In the genomic region with DNA sequence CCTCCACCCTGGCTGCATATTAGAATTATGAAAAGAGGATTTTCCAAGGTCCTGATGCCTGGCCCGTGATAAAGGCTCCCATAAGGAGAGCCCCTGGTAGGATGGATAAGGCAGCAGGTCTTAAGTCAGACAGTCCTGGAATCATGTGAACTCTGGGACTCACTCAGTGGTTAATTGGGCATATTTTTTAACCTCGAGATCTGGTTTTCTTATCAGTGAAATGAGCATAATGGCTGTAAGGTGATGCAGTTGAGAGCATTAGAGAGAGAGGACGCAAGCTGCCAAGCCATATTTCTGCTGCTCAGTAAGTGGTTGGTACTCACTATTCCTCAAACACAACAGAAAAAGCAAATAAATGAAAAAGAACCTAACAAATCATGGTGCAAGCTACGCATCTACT, we compare ENCODE assay signal across 16 cellular contexts. TPM values are rescaled to one million over a fixed set of nuclear protein-coding genes. Genes with fewer than 3 reads are reported as not detected.
A peak's percentile ranks its signal among the peaks of the same experiment; 100 is the strongest.
DNase-seq lines count a peak whose midpoint lies in the region; ATAC-seq and TF ChIP-seq lines count a peak whose summit lies in the region.
"Had no signal": no experiment of that assay in that cellular context is flagged by ENCODE, and none has a peak within 500 bp of the region (broad histone marks: within the 10 kb centered on the region; RNA-seq: fewer than 3 reads in every experiment).

No MANE protein-coding gene starts in this region.

- H3K27ac ChIP-seq in neural progenitor cell, result no peak overlapping the region

- no peaks in the 10 kb centered on the region for H3F3A ChIP-seq in neural progenitor cell (ENCODE audit: low read depth)

- peaks cover 54% of the 10 kb centered on the region for H3K36me3 Mint-ChIP-seq in activated CD8-positive, alpha-beta memory T cell treated with anti-CD3 and anti-CD28 coated beads, Interleukin-2, amount 10 ng/mL, durations not matched to agents 7 days and 5 days
- H3K36me3 Mint-ChIP-seq in T-cell (peaks cover 16% of the 10 kb centered on the region), neural progenitor cell (peaks cover 8% of the 10 kb centered on the region)
- H3K36me3 Mint-ChIP-seq in naive thymus-derived CD8-positive, alpha-beta T cell, result peaks cover 0 to 7% (median 0%) of the 10 kb centered on the region in 3 donors
- H3K36me3 Mint-ChIP-seq in activated T-helper 2 cell treated with anti-CD3 and anti-CD28 coated beads, Interferon-gamma antibody, Interleukin-2, Interleukin-4, amounts not matched to agents 10 μg/mL and 5 μg/mL and 100 μg/mL, durations not matched to agents 14 hours and 24 hours and 36 hours (ENCODE audit: low read depth), result peaks cover 33% of the 10 kb centered on the region

- H3K4me1 Mint-ChIP-seq in activated CD8-positive, alpha-beta memory T cell treated with anti-CD3 and anti-CD28 coated beads, Interleukin-2, amount 10 ng/mL, durations not matched to agents 7 days and 5 days, result peaks cover 83% of the 10 kb centered on the region
- H3K4me1 Mint-ChIP-seq in T-cell (peaks cover 35 to 76% (median 69%) of the 10 kb centered on the region in 3 donors), neural progenitor cell (no peaks in the 10 kb centered on the region)
- peaks cover 19 to 72% (median 51%) of the 10 kb centered on the region in 4 donors for H3K4me1 Mint-ChIP-seq in naive thymus-derived CD8-positive, alpha-beta T cell
- H3K4me1 Mint-ChIP-seq in activated T-helper 2 cell treated with anti-CD3 and anti-CD28 coated beads, Interferon-gamma antibody, Interleukin-2, Interleukin-4, amounts not matched to agents 10 μg/mL and 5 μg/mL and 100 μg/mL, durations not matched to agents 14 hours and 24 hours and 36 hours (ENCODE audit: low read depth), result peaks cover 70% of the 10 kb centered on the region

- peaks cover 3% of the 10 kb centered on the region for H4K20me1 ChIP-seq in neural progenitor cell (ENCODE audit: low read depth)

- H3K9me3 Mint-ChIP-seq in activated CD8-positive, alpha-beta memory T cell treated with anti-CD3 and anti-CD28 coated beads, Interleukin-2, amount 10 ng/mL, durations not matched to agents 7 days and 5 days (ENCODE audit: low read depth), result no peaks in the 10 kb centered on the region
- no peaks in the 10 kb centered on the region for H3K9me3 Mint-ChIP-seq in T-cell
- no peaks in the 10 kb centered on the region for H3K9me3 Mint-ChIP-seq in naive thymus-derived CD8-positive, alpha-beta T cell
- no peaks in the 10 kb centered on the region for H3K9me3 Mint-ChIP-seq in neural progenitor cell
- no peaks in the 10 kb centered on the region for H3K9me3 Mint-ChIP-seq in activated T-helper 2 cell treated with anti-CD3 and anti-CD28 coated beads, Interferon-gamma antibody, Interleukin-2, Interleukin-4, amounts not matched to agents 10 μg/mL and 5 μg/mL and 100 μg/mL, durations not matched to agents 14 hours and 24 hours and 36 hours
- H3K9me3 Mint-ChIP-seq: HFFc6 had no signal

- CTCF ChIA-PET in activated CD8-positive, alpha-beta memory T cell treated with anti-CD3 and anti-CD28 coated beads, Interleukin-2, amount 10 ng/mL, durations not matched to agents 7 days and 5 days (lab: Charles Lee), result interaction anchor here (1.2 to 7.6 kb wide), 5 partner anchors 9 to 132 kb away, joined by 3 to 104 read pairs (median 10); no protein-coding TSS in a partner anchor
- CTCF ChIA-PET in T-cell (lab: Charles Lee), result interaction anchor here in 1 of 2 donors (1.0 to 2.0 kb wide), 3 partner anchors 9 to 133 kb away, joined by 3 to 11 read pairs (median 5); no protein-coding TSS in a partner anchor

- no peak for TF ChIP-seq CTCF in neural progenitor cell (IDR thresholded peaks at IDR 0.05)

- H2AFZ ChIP-seq in neural progenitor cell (replicated peaks), result no peak overlapping the region

- H3K9me3 ChIP-seq in neural progenitor cell (ENCODE audit: low read depth), result no peaks in the 10 kb centered on the region

- no peaks in the 10 kb centered on the region for H3K36me3 ChIP-seq in neural progenitor cell

- POLR2A ChIA-PET in T-cell (lab: Charles Lee), result no interaction called here
- POLR2A ChIA-PET in naive thymus-derived CD8-positive, alpha-beta T cell (lab: Charles Lee), result interaction anchor here (0.7 kb wide), 1 partner anchor 126 kb away, joined by 3 read pairs; no protein-coding TSS in a partner anchor

- peak overlapping the region; percentile 46 for H3K4me3 Mint-ChIP-seq in activated CD8-positive, alpha-beta memory T cell treated with anti-CD3 and anti-CD28 coated beads, Interleukin-2, amount 10 ng/mL, durations not matched to agents 7 days and 5 days
- H3K4me3 Mint-ChIP-seq in T-cell (no peak overlapping the region), neural progenitor cell (no peak overlapping the region)
- H3K4me3 Mint-ChIP-seq in naive thymus-derived CD8-positive, alpha-beta T cell, result peak overlapping the region in 1 of 10 donors; percentile 41
- H3K4me3 Mint-ChIP-seq in activated T-helper 2 cell treated with anti-CD3 and anti-CD28 coated beads, Interferon-gamma antibody, Interleukin-2, Interleukin-4, amounts not matched to agents 10 μg/mL and 5 μg/mL and 100 μg/mL, durations not matched to agents 14 hours and 24 hours and 36 hours (ENCODE audit: low read depth), result no peak overlapping the region
- H3K4me3 Mint-ChIP-seq: HFFc6 had no signal

- H3K27me3 ChIP-seq in neural progenitor cell, result no peaks in the 10 kb centered on the region

- no peaks in the 10 kb centered on the region for H3K4me1 ChIP-seq in neural progenitor cell

- H3K4me3 ChIP-seq in neural progenitor cell, result no peak overlapping the region
- H3K4me3 ChIP-seq: K562 had no signal

- H3K27ac Mint-ChIP-seq in activated CD8-positive, alpha-beta memory T cell treated with anti-CD3 and anti-CD28 coated beads, Interleukin-2, amount 10 ng/mL, durations not matched to agents 7 days and 5 days, result peak overlapping the region; percentile 96
- H3K27ac Mint-ChIP-seq in T-cell (peak overlapping the region; percentile 65 to 94), neural progenitor cell (no peak overlapping the region)
- H3K27ac Mint-ChIP-seq in naive thymus-derived CD8-positive, alpha-beta T cell, result peak overlapping the region in 8 of 10 donors; percentile 4 to 88 (median 58)
- no peak overlapping the region for H3K27ac Mint-ChIP-seq in activated T-helper 2 cell treated with anti-CD3 and anti-CD28 coated beads, Interferon-gamma antibody, Interleukin-2, Interleukin-4, amounts not matched to agents 10 μg/mL and 5 μg/mL and 100 μg/mL, durations not matched to agents 14 hours and 24 hours and 36 hours
- H3K27ac Mint-ChIP-seq: HFFc6 had no signal

- ATAC-seq in activated CD8-positive, alpha-beta memory T cell treated with anti-CD3 and anti-CD28 coated beads, Interleukin-2, amount 10 ng/mL, durations not matched to agents 7 days and 5 days, result no peak
- ATAC-seq in T-cell (replicated peaks in 1 of 4), result no peak
- no peak for ATAC-seq in naive thymus-derived CD8-positive, alpha-beta T cell
- ATAC-seq in HG03432 (IDR thresholded peaks at IDR 0.05; ENCODE audit: unreplicated experiment), result no peak
- ATAC-seq: K562, PC-3 had no signal

- intact Hi-C loops in activated T-helper 2 cell treated with anti-CD3 and anti-CD28 coated beads, Interferon-gamma antibody, Interleukin-2, Interleukin-4, amounts not matched to agents 10 μg/mL and 5 μg/mL and 100 μg/mL, durations not matched to agents 14 hours and 24 hours and 36 hours (cut with micrococcal nuclease), result loop anchor here (10.0 kb wide), 1 partner anchor 261 kb away; no protein-coding TSS in a partner anchor

- DNase-seq in activated CD8-positive, alpha-beta memory T cell treated with anti-CD3 and anti-CD28 coated beads, Interleukin-2, amount 10 ng/mL, durations not matched to agents 7 days and 5 days, result no peak
- no peak for DNase-seq in activated CD8-positive, alpha-beta memory T cell treated with anti-CD3 and anti-CD28 coated beads, Interleukin-2, amount 50 U/mL, for 48 hours
- DNase-seq in T-cell, result no peak
- no peak for DNase-seq in naive thymus-derived CD8-positive, alpha-beta T cell
- DNase-seq in neural progenitor cell (ENCODE audit: low spot score), result no peak
- no peak for DNase-seq in activated T-helper 2 cell treated with anti-CD3 and anti-CD28 coated beads, Interferon-gamma antibody, Interleukin-2, Interleukin-4, amounts not matched to agents 10 μg/mL and 5 μg/mL and 100 μg/mL, durations not matched to agents 14 hours and 24 hours and 36 hours (ENCODE audit: low spot score)
- DNase-seq: AML-193, DMS79 treated with DMSO at 0.1 percent for 48 hours, GDM1, HFFc6, NCI-H1092, NCI-H187, NCI-H69, PC-3 had no signal

- no peaks in the 10 kb centered on the region for H3K79me2 ChIP-seq in neural progenitor cell (ENCODE audit: low read depth)

- H3K9ac ChIP-seq in neural progenitor cell, result no peak overlapping the region

- no peaks in the 10 kb centered on the region for H3K27me3 Mint-ChIP-seq in activated CD8-positive, alpha-beta memory T cell treated with anti-CD3 and anti-CD28 coated beads, Interleukin-2, amount 10 ng/mL, durations not matched to agents 7 days and 5 days
- H3K27me3 Mint-ChIP-seq in T-cell, result no peaks in the 10 kb centered on the region
- H3K27me3 Mint-ChIP-seq in naive thymus-derived CD8-positive, alpha-beta T cell, result no peaks in the 10 kb centered on the region
- H3K27me3 Mint-ChIP-seq in neural progenitor cell (ENCODE audit: insufficient read depth, low read depth), result peaks cover 1% of the 10 kb centered on the region
- H3K27me3 Mint-ChIP-seq in activated T-helper 2 cell treated with anti-CD3 and anti-CD28 coated beads, Interferon-gamma antibody, Interleukin-2, Interleukin-4, amounts not matched to agents 10 μg/mL and 5 μg/mL and 100 μg/mL, durations not matched to agents 14 hours and 24 hours and 36 hours (ENCODE audit: low read depth), result no peaks in the 10 kb centered on the region

- no peak overlapping the region for H3K4me2 ChIP-seq in neural progenitor cell

RNA-seq across cellular contexts. Expression of a gene that starts 57.6 kb away (rescaled TPM):
- 10 to 100 TPM; 31.9 to 40.0 TPM for total RNA-seq in activated CD8-positive, alpha-beta memory T cell treated with anti-CD3 and anti-CD28 coated beads, Interleukin-2, amount 10 ng/mL, durations not matched to agents 7 days and 5 days
- 10 to 100 TPM; 12.1 to 13.5 (median 12.5) TPM for total RNA-seq in T-cell
- 10 to 100 TPM; 12.8 TPM for total RNA-seq in naive thymus-derived CD8-positive, alpha-beta T cell
- 10 to 100 TPM; 26.4 to 35.4 (median 32.8) TPM for polyA plus RNA-seq in naive thymus-derived CD8-positive, alpha-beta T cell
- total RNA-seq in neural progenitor cell (ENCODE audit: low replicate concordance), result 99.0 and 121 TPM in 2 replicates
- total RNA-seq in activated T-helper 2 cell treated with anti-CD3 and anti-CD28 coated beads, Interferon-gamma antibody, Interleukin-2, Interleukin-4, amounts not matched to agents 10 μg/mL and 5 μg/mL and 100 μg/mL, durations not matched to agents 14 hours and 24 hours and 36 hours, result 39.2 and 42.4 TPM in 2 replicates

Comparison
In these comparisons a context has a peak if more than half of its experiments do, and no peak if none do; other contexts are left out.
1. H3K27ac Mint-ChIP-seq: peak in activated CD8-positive, alpha-beta memory T cell treated with anti-CD3 and anti-CD28 coated beads, Interleukin-2, amount 10 ng/mL, durations not matched to agents 7 days and 5 days (single experiment), T-cell (2 of 2) and naive thymus-derived CD8-positive, alpha-beta T cell (8 of 10); none in neural progenitor cell (single experiment) and activated T-helper 2 cell treated with anti-CD3 and anti-CD28 coated beads, Interferon-gamma antibody, Interleukin-2, Interleukin-4, amounts not matched to agents 10 μg/mL and 5 μg/mL and 100 μg/mL, durations not matched to agents 14 hours and 24 hours and 36 hours (single experiment).